33 cellular contexts compared by ENCODE assay signal in the genomic region with DNA sequence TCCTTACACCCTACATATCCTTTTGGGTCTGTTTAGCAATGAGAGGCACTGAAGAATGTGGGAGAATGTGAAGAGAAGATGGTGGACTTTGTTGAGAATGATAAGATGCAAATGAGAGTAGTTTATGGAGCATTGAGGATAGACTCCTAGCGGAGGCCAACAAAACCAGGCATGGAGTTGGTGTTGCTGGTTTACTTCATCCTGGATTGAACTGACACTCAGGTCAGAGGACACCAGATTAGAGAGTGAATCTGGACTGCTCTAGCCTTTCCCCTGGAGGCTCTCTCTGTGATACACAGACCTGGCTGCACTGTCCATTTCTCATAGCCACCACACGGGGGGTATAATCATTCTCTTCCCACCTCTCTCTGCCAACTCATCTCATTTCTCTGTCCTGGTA.
DNase-seq lines count a peak whose midpoint lies in the region; ATAC-seq, FAIRE-seq and TF ChIP-seq lines count a peak whose summit lies in the region.
"Had no signal": no experiment of that assay in that cellular context is flagged by ENCODE, and none has a peak within 500 bp of the region (broad histone marks: within the 10 kb centered on the region; RNA-seq: fewer than 3 reads in every experiment).

No MANE protein-coding gene starts in this region.

- no peak for DNase-seq in HepG2 (ENCODE audit: low spot score)
- DNase-seq in right lobe of liver, result no peak
- no peak for DNase-seq in hepatocyte (ENCODE audit: low spot score)
- no peak for DNase-seq in tibial artery
- DNase-seq in GM19240 (ENCODE audit: insufficient read length, low spot score), result no peak
- no peak for DNase-seq in NCI-H345 treated with DMSO at 0.1 percent for 48 hours (lab: John Stamatoyannopoulos, UW; ENCODE audit: unreplicated experiment)
- DNase-seq: activated CD4-positive, alpha-beta T cell treated with anti-CD3 and anti-CD28 coated beads for 1 hour; activated CD8-positive, alpha-beta memory T cell treated with anti-CD3 and anti-CD28 coated beads for 24 hours; activated gamma-delta T cell; BE2C; dermis blood vessel endothelial cell; endodermal cell; foreskin fibroblast; H9; head of caudate nucleus; islet precursor cell; Kasumi-1; left ventricle myocardium inferior; NCI-H1417 treated with DMSO at 0.1 percent for 48 hours; NCI-H2029 treated with DMSO at 0.1 percent for 48 hours; NCI-H526 treated with DMSO at 0.1 percent for 48 hours; NK-92 treated with Interleukin-12 subunit alpha and Interleukin-12 subunit beta, amount 100 ng/mL, for 24 hours; occipital lobe; stimulated activated naive CD4-positive, alpha-beta T cell; T-helper 2 cell had no signal

- intact Hi-C loops in HepG2 (cut with micrococcal nuclease; ENCODE audit: unreplicated experiment), result no loop called here
- intact Hi-C loops in right lobe of liver (cut with DNase I), result no loop called here
- intact Hi-C loops in tibial artery (cut with DNase I; ENCODE audit: low total_unique reads), result no loop called here

- no peak for FAIRE-seq in HepG2 (lab: Jason Lieb, UNC)
- FAIRE-seq: GM12892 had no signal

- peak overlapping the region; percentile 77 for H3K4me3 Mint-ChIP-seq in activated T-helper 17 cell treated with anti-CD3 and anti-CD28 coated beads, Interleukin-2, amount 50 U/mL, for 72 hours
- H3K4me3 Mint-ChIP-seq: endodermal cell; H9; mesothelial cell of epicardium; natural killer cell treated with Interleukin-12 subunit alpha and Interleukin-12 subunit beta and Interleukin-15 and Interleukin-18, amount 100 ng/mL, for 72 hours had no signal

- H3K4me3 ChIP-seq in HepG2 (replicated peaks in 1 of 3; ENCODE audit: insufficient read depth in 1 of 3, low read depth in 2 of 3, low read length in 3 of 3), result no peak overlapping the region
- no peak overlapping the region for H3K4me3 ChIP-seq in right lobe of liver
- H3K4me3 ChIP-seq in hepatocyte, result no peak overlapping the region
- no peak overlapping the region for H3K4me3 ChIP-seq in tibial artery
- H3K4me3 ChIP-seq: left ventricle myocardium inferior had no signal

- H4K20me1 ChIP-seq in HepG2 (ENCODE audit: insufficient read depth, low read length) (no peaks in the 10 kb centered on the region), hepatocyte (ENCODE audit: insufficient read depth, poor library complexity, severe bottlenecking) (no peaks in the 10 kb centered on the region)

- no peak for TF ChIP-seq CTCF in HepG2 (CRISPR knock-in tag; IDR thresholded peaks at IDR 0.05)
- no peak for TF ChIP-seq CTCF in right lobe of liver (IDR thresholded peaks at IDR 0.05)
- TF ChIP-seq CTCF in hepatocyte (IDR thresholded peaks at IDR 0.05; ENCODE audit: poor library complexity), result no peak
- no peak for TF ChIP-seq CTCF in tibial artery (IDR thresholded peaks at IDR 0.05)

- TF ChIP-seq EP300 in HepG2 (IDR thresholded peaks at IDR 0.05; ENCODE audit: low read depth in 2 of 2, low read length in 2 of 2) (no peak), HepG2 (CRISPR knock-in tag; IDR thresholded peaks at IDR 0.05; ENCODE audit: borderline replicate concordance) (no peak)

- H3K4me2 ChIP-seq in HepG2 (ENCODE audit: low read depth, low read length), result no peak overlapping the region
- H3K4me2 ChIP-seq in hepatocyte, result no peak overlapping the region

- no peak overlapping the region for H3K27ac ChIP-seq in HepG2 (ENCODE audit: extremely low read length, insufficient read depth, low read length)
- H3K27ac ChIP-seq in right lobe of liver, result no peak overlapping the region
- H3K27ac ChIP-seq in hepatocyte, result peak overlapping the region; percentile 81
- peak overlapping the region; percentile 4 to 13 for H3K27ac ChIP-seq in tibial artery
- H3K27ac ChIP-seq: HL-60, left ventricle myocardium inferior had no signal

- peaks cover 100% of the 10 kb centered on the region for H3K36me3 Mint-ChIP-seq in activated T-helper 17 cell treated with anti-CD3 and anti-CD28 coated beads, Interleukin-2, amount 50 U/mL, for 72 hours (ENCODE audit: low read depth)
- H3K36me3 Mint-ChIP-seq: mesothelial cell of epicardium; natural killer cell treated with Interleukin-12 subunit alpha and Interleukin-12 subunit beta and Interleukin-15 and Interleukin-18, amount 100 ng/mL, for 72 hours had no signal

- H3K4me1 Mint-ChIP-seq in activated T-helper 17 cell treated with anti-CD3 and anti-CD28 coated beads, Interleukin-2, amount 50 U/mL, for 72 hours, result peaks cover 53% of the 10 kb centered on the region
- H3K4me1 Mint-ChIP-seq: endodermal cell, H9 had no signal

- no peaks in the 10 kb centered on the region for H3K27me3 Mint-ChIP-seq in activated T-helper 17 cell treated with anti-CD3 and anti-CD28 coated beads, Interleukin-2, amount 50 U/mL, for 72 hours
- H3K27me3 Mint-ChIP-seq: natural killer cell treated with Interleukin-12 subunit alpha and Interleukin-12 subunit beta and Interleukin-15 and Interleukin-18, amount 100 ng/mL, for 72 hours had no signal

- no peak for TF ChIP-seq RAD21 in HepG2 (CRISPR knock-in tag; IDR thresholded peaks at IDR 0.05)

- H3K79me2 ChIP-seq in HepG2 (ENCODE audit: insufficient read depth, low read length), result no peaks in the 10 kb centered on the region
- H3K79me2 ChIP-seq in hepatocyte, result no peaks in the 10 kb centered on the region

- POLR2A ChIA-PET in HepG2 (lab: Yijun Ruan, JAX), result no interaction called here

- peak overlapping the region; percentile 41 for H3K27ac Mint-ChIP-seq in activated T-helper 17 cell treated with anti-CD3 and anti-CD28 coated beads, Interleukin-2, amount 50 U/mL, for 72 hours
- H3K27ac Mint-ChIP-seq: endodermal cell, H9, mesothelial cell of epicardium had no signal

- H2AFZ ChIP-seq in HepG2 (ENCODE audit: low read length) (no peak overlapping the region), hepatocyte (no peak overlapping the region)

- ATAC-seq in HepG2 (no peak; the same call in 2 of the 3 replicates), right lobe of liver (no peak), HG03175 (IDR thresholded peaks at IDR 0.05; ENCODE audit: unreplicated experiment) (no peak)
- no peak for ATAC-seq in activated T-helper 17 cell treated with anti-CD3 and anti-CD28 coated beads, Interleukin-2, amount 50 U/mL, for 72 hours (replicated peaks)
- ATAC-seq: esophagus mucosa; natural killer cell treated with Interleukin-12 subunit alpha and Interleukin-12 subunit beta and Interleukin-15 and Interleukin-18, amount 100 ng/mL, for 72 hours; SK-N-SH treated with all-trans-retinoic acid at 6 μM for 48 hours had no signal

- H3K4me1 ChIP-seq in HepG2 (ENCODE audit: insufficient read depth, low read length), result no peaks in the 10 kb centered on the region
- peaks cover 0 to 4% (median 0%) of the 10 kb centered on the region in 4 donors for H3K4me1 ChIP-seq in right lobe of liver
- H3K4me1 ChIP-seq in hepatocyte (ENCODE audit: insufficient read depth), result peaks cover 10% of the 10 kb centered on the region
- peaks cover 0 to 14% (median 5%) of the 10 kb centered on the region in 4 donors for H3K4me1 ChIP-seq in tibial artery
- H3K4me1 ChIP-seq: BE2C had no signal

- H3K9ac ChIP-seq in HepG2 (ENCODE audit: insufficient read depth, low read depth, low read length), result no peak overlapping the region

- in situ Hi-C loops in HepG2 (cut with HindIII; ENCODE audit: extremely low pct_ligation_motif_present, low pct_unique_long_range_greater_than_20kb), result no loop called here

- H3K27me3 ChIP-seq in HepG2 (ENCODE audit: control insufficient read depth in 1 of 2, insufficient read depth in 2 of 2, low read length in 2 of 2) (no peaks in the 10 kb centered on the region), right lobe of liver (no peaks in the 10 kb centered on the region), hepatocyte (no peaks in the 10 kb centered on the region), tibial artery (no peaks in the 10 kb centered on the region)
- H3K27me3 ChIP-seq: BE2C had no signal

- CTCF ChIA-PET in HepG2 (lab: Yijun Ruan, JAX; ENCODE audit: low intra/inter-chr PET ratio, low total read pairs), result no interaction called here

- BruUV-seq in HepG2 (replicated peaks; lab: Mats Ljungman, UMichigan), result no TSS peak

- 79% methylated on average over 2 of the region's 2 CpGs for WGBS in HepG2 (ENCODE audit: low lambda C conversion rate)
- WGBS in right lobe of liver (ENCODE audit: insufficient coverage, low coverage, low lambda C conversion rate, missing lambda C conversion rate), result 83% methylated on average over 1 of the region's 2 CpGs
- WGBS in hepatocyte (ENCODE audit: low lambda C conversion rate, missing lambda C conversion rate), result 43% methylated on average over 2 of the region's 2 CpGs

- H3K9me3 ChIP-seq in HepG2 (ENCODE audit: low read length) (no peaks in the 10 kb centered on the region), right lobe of liver (no peaks in the 10 kb centered on the region), hepatocyte (ENCODE audit: low read depth) (no peaks in the 10 kb centered on the region), tibial artery (no peaks in the 10 kb centered on the region)
- H3K9me3 ChIP-seq: BE2C, left ventricle myocardium inferior had no signal

- H3K36me3 ChIP-seq in HepG2 (replicated peaks in 1 of 2; ENCODE audit: control insufficient read depth in 1 of 2, insufficient read depth in 2 of 2, low read length in 2 of 2), result no peaks in the 10 kb centered on the region
- H3K36me3 ChIP-seq in right lobe of liver, result peaks cover 0 to 14% (median 1%) of the 10 kb centered on the region in 4 donors
- no peaks in the 10 kb centered on the region for H3K36me3 ChIP-seq in hepatocyte (replicated peaks; ENCODE audit: insufficient read depth, low read depth)
- H3K36me3 ChIP-seq in tibial artery, result peaks cover 63 to 97% (median 92%) of the 10 kb centered on the region in 3 donors
- H3K36me3 ChIP-seq: BE2C had no signal

- H3K9me3 Mint-ChIP-seq in activated T-helper 17 cell treated with anti-CD3 and anti-CD28 coated beads, Interleukin-2, amount 50 U/mL, for 72 hours, result no peaks in the 10 kb centered on the region
- H3K9me3 Mint-ChIP-seq: endodermal cell; H9; mesothelial cell of epicardium; natural killer cell treated with Interleukin-12 subunit alpha and Interleukin-12 subunit beta and Interleukin-15 and Interleukin-18, amount 100 ng/mL, for 72 hours had no signal

- H3K9me2 ChIP-seq in hepatocyte (replicated peaks; ENCODE audit: insufficient read depth), result no peaks in the 10 kb centered on the region

- no peak for TF ChIP-seq POLR2A in HepG2 (IDR thresholded peaks at IDR 0.05; ENCODE audit: insufficient read depth in 1 of 2, low read depth in 2 of 2, low read length in 2 of 2)
- TF ChIP-seq POLR2A in right lobe of liver (IDR thresholded peaks at IDR 0.05), result no peak

Comparison
In these comparisons a context has a peak if more than half of its experiments do, and no peak if none do; other contexts are left out.
1. H3K27ac ChIP-seq: peak in hepatocyte (single experiment) and tibial artery (2 of 2); none in HepG2 (single experiment) and right lobe of liver (0 of 3).